ENCODE assay signal across 19 cellular contexts in genomic region chr3:10335871-10336622, GRCh38. TPM values are rescaled to one million over a fixed set of nuclear protein-coding genes. Genes with fewer than 3 reads are reported as not detected.
"Had no signal": no experiment of that assay in that cellular context is flagged by ENCODE, and none has a peak within 500 bp of the region (broad histone marks: within the 10 kb centered on the region; RNA-seq: fewer than 3 reads in every experiment).

No MANE protein-coding gene starts in this region.

- H3K4me1 ChIP-seq: foreskin keratinocyte, right atrium auricular region, upper lobe of right lung had no signal

- H3K36me3 ChIP-seq: cardiac muscle cell, right atrium auricular region, thoracic aorta, upper lobe of right lung had no signal

- H3K4me3 ChIP-seq: cardiac muscle cell, lung, right atrium auricular region, thoracic aorta, upper lobe of right lung had no signal

- H3K9me3 ChIP-seq: right atrium auricular region, thoracic aorta, upper lobe of right lung had no signal

- H3K27me3 ChIP-seq: right atrium auricular region, upper lobe of right lung had no signal

- H3K27ac ChIP-seq: cardiac muscle cell, foreskin keratinocyte, right atrium auricular region, thoracic aorta, upper lobe of right lung had no signal

- DNase-seq: activated CD4-positive, alpha-beta T cell treated with anti-CD3 and anti-CD28 coated beads, Interleukin-2, amount 50 U/mL, for 1 hour; activated gamma-delta T cell treated with Interleukin-2 at 50 U/mL for 16 hours; foreskin keratinocyte; glutamatergic neuron; hippocampal formation; islet precursor cell; left colon; stimulated activated CD4-positive, alpha-beta T cell treated with anti-CD3 and anti-CD28 coated beads, Interleukin-2, amount 100 ng/mL, for 24 hours; stimulated activated naive CD8-positive, alpha-beta T cell treated with anti-CD3 and anti-CD28 coated beads, Interleukin-15, amount 100 ng/mL, for 72 hours; T1000; upper lobe of right lung had no signal

- ATAC-seq: foreskin keratinocyte; left colon; natural killer cell treated with Interleukin-12 subunit alpha and Interleukin-12 subunit beta and Interleukin-15 and Interleukin-18, amount 100 ng/mL, for 72 hours; upper lobe of right lung had no signal

RNA-seq across cellular contexts. Expression of gene GHRL, which starts 43.3 kb away (rescaled TPM):
- total RNA-seq: activated CD8-positive, alpha-beta memory T cell treated with anti-CD3 and anti-CD28 coated beads for 36 hours; epithelial cell of proximal tubule; fibroblast of lung; foreskin keratinocyte; right atrium auricular region had no signal
- polyA plus RNA-seq: foreskin keratinocyte had no signal
